Comparison of ENCODE assay signal across 16 cellular contexts in the genomic region with DNA sequence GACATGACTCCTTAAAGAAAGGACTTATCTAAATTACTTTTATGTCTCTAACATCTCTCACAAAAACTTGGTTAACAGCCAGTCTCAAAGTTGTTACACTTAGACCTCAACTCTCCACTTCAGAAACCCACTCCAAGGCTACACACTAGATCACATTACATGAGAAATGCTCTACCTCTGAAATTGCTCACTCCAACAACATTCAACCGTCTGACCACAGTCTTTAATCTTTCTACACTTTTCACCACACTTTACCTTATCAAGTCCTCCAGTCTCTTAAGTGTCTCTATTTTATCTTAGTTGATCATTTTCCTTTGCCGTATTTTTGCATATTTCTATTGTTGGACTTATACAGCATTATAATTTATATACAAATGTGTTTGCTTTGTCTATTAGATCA. TPM values are rescaled to one million over a fixed set of nuclear protein-coding genes. Genes with fewer than 3 reads are reported as not detected.
DNase-seq lines count a peak whose midpoint lies in the region; ATAC-seq and TF ChIP-seq lines count a peak whose summit lies in the region.
"Had no signal": no experiment of that assay in that cellular context is flagged by ENCODE, and none has a peak within 500 bp of the region (broad histone marks: within the 10 kb centered on the region; RNA-seq: fewer than 3 reads in every experiment).

No MANE protein-coding gene starts in this region.

- CTCF ChIA-PET in activated CD4-positive, alpha-beta T cell treated with anti-CD3 and anti-CD28 coated beads, Interleukin-2, amount 10 ng/mL, durations not matched to agents 7 days and 5 days (lab: Charles Lee), result interaction anchor here (0.8 to 2.3 kb wide), 2 partner anchors 11 to 35 kb away, joined by 4 to 11 read pairs; partner anchors contain the start of genes LPCAT4, NOP10 and NUTM1

- peaks cover 19% of the 10 kb centered on the region for H3K36me3 Mint-ChIP-seq in activated CD4-positive, alpha-beta T cell treated with anti-CD3 and anti-CD28 coated beads, Interleukin-2, amount 10 ng/mL, durations not matched to agents 7 days and 5 days (ENCODE audit: low read depth)
- peaks cover 2% of the 10 kb centered on the region for H3K36me3 Mint-ChIP-seq in activated naive CD8-positive, alpha-beta T cell treated with anti-CD3 and anti-CD28 coated beads, Interleukin-2, amount 10 ng/mL, durations not matched to agents 7 days and 5 days

- H2AFZ ChIP-seq in Loucy (ENCODE audit: low read length), result no peak overlapping the region
- H2AFZ ChIP-seq: GM23338 had no signal

- peak; percentile 68 for ATAC-seq in activated naive CD8-positive, alpha-beta T cell treated with anti-CD3 and anti-CD28 coated beads, Interleukin-2, amount 10 ng/mL, durations not matched to agents 7 days and 5 days (ENCODE audit: low read depth)
- ATAC-seq in GM21825 (IDR thresholded peaks at IDR 0.05; ENCODE audit: unreplicated experiment), result no peak
- no peak for ATAC-seq in GM19328 (IDR thresholded peaks at IDR 0.05; ENCODE audit: unreplicated experiment)
- ATAC-seq: GM23338, upper lobe of right lung had no signal

- no peaks in the 10 kb centered on the region for H3K27me3 Mint-ChIP-seq in activated CD4-positive, alpha-beta T cell treated with anti-CD3 and anti-CD28 coated beads, Interleukin-2, amount 10 ng/mL, durations not matched to agents 7 days and 5 days
- no peaks in the 10 kb centered on the region for H3K27me3 Mint-ChIP-seq in activated naive CD8-positive, alpha-beta T cell treated with anti-CD3 and anti-CD28 coated beads, Interleukin-2, amount 10 ng/mL, durations not matched to agents 7 days and 5 days

- H3K4me3 Mint-ChIP-seq in activated CD4-positive, alpha-beta T cell treated with anti-CD3 and anti-CD28 coated beads, Interleukin-2, amount 10 ng/mL, durations not matched to agents 7 days and 5 days, result peak overlapping the region; percentile 2
- H3K4me3 Mint-ChIP-seq in activated naive CD8-positive, alpha-beta T cell treated with anti-CD3 and anti-CD28 coated beads, Interleukin-2, amount 10 ng/mL, durations not matched to agents 7 days and 5 days, result peak overlapping the region; percentile 45
- H3K4me3 Mint-ChIP-seq: GM23338 had no signal

- peak overlapping the region; percentile 91 for H3K9ac ChIP-seq in Loucy (ENCODE audit: low read depth, low read length, poor library complexity, severe bottlenecking)

- peaks cover 82% of the 10 kb centered on the region for H3K4me1 Mint-ChIP-seq in activated CD4-positive, alpha-beta T cell treated with anti-CD3 and anti-CD28 coated beads, Interleukin-2, amount 10 ng/mL, durations not matched to agents 7 days and 5 days
- peaks cover 64% of the 10 kb centered on the region for H3K4me1 Mint-ChIP-seq in activated naive CD8-positive, alpha-beta T cell treated with anti-CD3 and anti-CD28 coated beads, Interleukin-2, amount 10 ng/mL, durations not matched to agents 7 days and 5 days

- POLR2A ChIA-PET in activated CD4-positive, alpha-beta T cell treated with anti-CD3 and anti-CD28 coated beads, Interleukin-2, amount 10 ng/mL, durations not matched to agents 7 days and 5 days (lab: Charles Lee), result no interaction called here
- POLR2A ChIA-PET in activated naive CD8-positive, alpha-beta T cell treated with anti-CD3 and anti-CD28 coated beads, Interleukin-2, amount 10 ng/mL, durations not matched to agents 7 days and 5 days (lab: Charles Lee), result interaction anchor here (5.0 kb wide), 1 partner anchor 35 kb away, joined by 26 read pairs; the partner anchor contains the start of gene LPCAT4

- no peaks in the 10 kb centered on the region for H4K20me1 ChIP-seq in Loucy (ENCODE audit: insufficient read depth, low read length, poor library complexity, severe bottlenecking)

- no peaks in the 10 kb centered on the region for H3K9me3 ChIP-seq in Loucy (ENCODE audit: insufficient read depth, low read depth, low read length)
- H3K9me3 ChIP-seq: MG63, upper lobe of right lung had no signal

- H3K27ac Mint-ChIP-seq in activated CD4-positive, alpha-beta T cell treated with anti-CD3 and anti-CD28 coated beads, Interleukin-2, amount 10 ng/mL, durations not matched to agents 7 days and 5 days, result peak overlapping the region; percentile 72
- peak overlapping the region; percentile 83 for H3K27ac Mint-ChIP-seq in activated naive CD8-positive, alpha-beta T cell treated with anti-CD3 and anti-CD28 coated beads, Interleukin-2, amount 10 ng/mL, durations not matched to agents 7 days and 5 days
- H3K27ac Mint-ChIP-seq: GM23338 had no signal

- peak overlapping the region; percentile 75 for H3K4me2 ChIP-seq in Loucy (ENCODE audit: low read depth, low read length, poor library complexity, severe bottlenecking)
- H3K4me2 ChIP-seq: GM23338 had no signal

- peak overlapping the region; percentile 84 for H3K4me3 ChIP-seq in Loucy (ENCODE audit: low read length, poor library complexity, severe bottlenecking)
- no peak overlapping the region for H3K4me3 ChIP-seq in H7 (ENCODE audit: insufficient read depth, low read depth, low read length)
- H3K4me3 ChIP-seq: GM23338, MG63, upper lobe of right lung had no signal

- peaks cover 79% of the 10 kb centered on the region for H3K4me1 ChIP-seq in Loucy (ENCODE audit: insufficient read depth, low read length, poor library complexity, severe bottlenecking)

- TF ChIP-seq CTCF in Loucy (conservative IDR thresholded peaks at IDR 0.05; ENCODE audit: low read length), result no peak

- H3K9me3 Mint-ChIP-seq in activated CD4-positive, alpha-beta T cell treated with anti-CD3 and anti-CD28 coated beads, Interleukin-2, amount 10 ng/mL, durations not matched to agents 7 days and 5 days, result no peaks in the 10 kb centered on the region
- no peaks in the 10 kb centered on the region for H3K9me3 Mint-ChIP-seq in activated naive CD8-positive, alpha-beta T cell treated with anti-CD3 and anti-CD28 coated beads, Interleukin-2, amount 10 ng/mL, durations not matched to agents 7 days and 5 days
- H3K9me3 Mint-ChIP-seq: GM23338 had no signal

- peaks cover 93% of the 10 kb centered on the region for H3K79me2 ChIP-seq in Loucy (ENCODE audit: insufficient read depth, low read length)

- H3K36me3 ChIP-seq in Loucy (ENCODE audit: insufficient read depth, low read length), result no peaks in the 10 kb centered on the region
- no peaks in the 10 kb centered on the region for H3K36me3 ChIP-seq in H7 (replicated peaks; ENCODE audit: control insufficient read depth, insufficient read depth, low read length)
- H3K36me3 ChIP-seq: MG63, upper lobe of right lung had no signal

- H3K27me3 ChIP-seq in Loucy (ENCODE audit: insufficient read depth, low read length, poor library complexity, severe bottlenecking) (no peaks in the 10 kb centered on the region), H7 (ENCODE audit: control insufficient read depth, insufficient read depth, low read length) (no peaks in the 10 kb centered on the region; the same call in 1 of the 2 replicates)
- H3K27me3 ChIP-seq: MG63, upper lobe of right lung had no signal

- no peaks in the 10 kb centered on the region for H3K9me2 ChIP-seq in Loucy (replicated peaks; ENCODE audit: low read depth, low read length)

- no peak for DNase-seq in activated CD4-positive, alpha-beta T cell treated with anti-CD3 and anti-CD28 coated beads, Interleukin-2, amount 10 ng/mL, durations not matched to agents 7 days and 5 days
- DNase-seq in activated CD4-positive, alpha-beta T cell treated with anti-CD3 and anti-CD28 coated beads for 1 hour, result no peak
- no peak for DNase-seq in activated naive CD8-positive, alpha-beta T cell treated with anti-CD3 and anti-CD28 coated beads, Interleukin-2, amount 10 ng/mL, durations not matched to agents 7 days and 5 days
- DNase-seq in non-pigmented ciliary epithelial cell (ENCODE audit: low read depth), result peak; percentile 24
- DNase-seq in H7, result no peak
- DNase-seq: ACHN; activated CD4-positive, alpha-beta T cell treated with anti-CD3 and anti-CD28 coated beads for 48 hours; amniotic stem cell; MG63; midbrain; posterior cingulate gyrus; upper lobe of right lung had no signal

- peaks cover 34% of the 10 kb centered on the region for H3F3A ChIP-seq in Loucy (ENCODE audit: low read depth)

RNA-seq across cellular contexts. Expression of gene SLC12A6, which starts 5.8 kb away (rescaled TPM):
- total RNA-seq in activated CD4-positive, alpha-beta T cell treated with anti-CD3 and anti-CD28 coated beads, Interleukin-2, amount 10 ng/mL, durations not matched to agents 7 days and 5 days, result 10 to 100 TPM; 32.7 to 36.7 TPM
- 10 to 100 TPM; 42.0 to 44.9 TPM for total RNA-seq in activated naive CD8-positive, alpha-beta T cell treated with anti-CD3 and anti-CD28 coated beads, Interleukin-2, amount 10 ng/mL, durations not matched to agents 7 days and 5 days
- 4.9 and 8.5 TPM in 2 replicates for total RNA-seq in H7 (2014; rRNA removed; shearing (Covaris generic))

RNA-seq across cellular contexts. Expression of gene NOP10, which starts 11.1 kb away (rescaled TPM):
- total RNA-seq in activated CD4-positive, alpha-beta T cell treated with anti-CD3 and anti-CD28 coated beads, Interleukin-2, amount 10 ng/mL, durations not matched to agents 7 days and 5 days, result 100 to 1,000 TPM; 162 to 207 TPM
- total RNA-seq in activated naive CD8-positive, alpha-beta T cell treated with anti-CD3 and anti-CD28 coated beads, Interleukin-2, amount 10 ng/mL, durations not matched to agents 7 days and 5 days, result 100 to 1,000 TPM; 142 to 143 TPM
- 273 and 339 TPM in 2 replicates for total RNA-seq in H7 (2014; rRNA removed; shearing (Covaris generic))

RNA-seq across cellular contexts. Expression of gene NUTM1, which starts 11.3 kb away (rescaled TPM):
- not detected for total RNA-seq in activated CD4-positive, alpha-beta T cell treated with anti-CD3 and anti-CD28 coated beads, Interleukin-2, amount 10 ng/mL, durations not matched to agents 7 days and 5 days
- not detected for total RNA-seq in activated naive CD8-positive, alpha-beta T cell treated with anti-CD3 and anti-CD28 coated beads, Interleukin-2, amount 10 ng/mL, durations not matched to agents 7 days and 5 days
- total RNA-seq in H7 (2014; rRNA removed; shearing (Covaris generic)), result 0.26 and 0.28 TPM in 2 replicates
- total RNA-seq: upper lobe of right lung had no signal

RNA-seq across cellular contexts. Expression of gene LPCAT4, which starts 35.2 kb away (rescaled TPM):
- total RNA-seq in activated CD4-positive, alpha-beta T cell treated with anti-CD3 and anti-CD28 coated beads, Interleukin-2, amount 10 ng/mL, durations not matched to agents 7 days and 5 days, result 100 to 1,000 TPM in 1 of 2 experiments, 10 to 100 TPM in 1; 98.2 to 101 TPM
- 100 to 1,000 TPM; 112 to 119 TPM for total RNA-seq in activated naive CD8-positive, alpha-beta T cell treated with anti-CD3 and anti-CD28 coated beads, Interleukin-2, amount 10 ng/mL, durations not matched to agents 7 days and 5 days
- total RNA-seq in H7 (2014; rRNA removed; shearing (Covaris generic)), result 49.2 and 57.5 TPM in 2 replicates
